31 cellular contexts compared by ENCODE assay signal in the genomic region with DNA sequence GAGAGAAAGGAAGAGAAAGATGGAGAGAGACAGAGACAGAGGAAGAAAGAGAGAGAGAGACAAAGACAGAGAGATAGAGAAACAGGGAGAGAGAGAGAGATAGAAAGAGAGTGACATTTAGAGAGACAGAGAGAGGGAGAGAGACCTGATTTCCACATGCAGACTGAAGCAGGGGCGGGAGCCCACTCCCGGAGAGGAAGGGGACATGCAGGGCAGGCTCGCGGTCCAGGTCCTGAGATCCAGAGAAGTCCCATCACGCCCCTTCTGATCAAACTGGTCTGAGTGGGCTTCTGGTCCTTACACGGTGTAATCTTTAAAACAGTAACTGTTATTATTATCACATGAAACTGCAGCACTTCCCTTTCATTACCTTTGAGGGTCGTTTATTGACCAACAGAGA.
"Had no signal": no experiment of that assay in that cellular context is flagged by ENCODE, and none has a peak within 500 bp of the region (broad histone marks: within the 10 kb centered on the region; RNA-seq: fewer than 3 reads in every experiment).

No MANE protein-coding gene starts in this region.

- H3K36me3 Mint-ChIP-seq: activated CD4-positive, alpha-beta memory T cell treated with anti-CD3 and anti-CD28 coated beads for 36 hours; activated naive CD4-positive, alpha-beta T cell treated with anti-CD3 and anti-CD28 coated beads, Interleukin-2, amount 50 U/mL, for 72 hours had no signal

- H3K27ac Mint-ChIP-seq: activated B cell treated with CpG ODN at 0.5 μM for 24 hours; activated CD4-positive, alpha-beta memory T cell treated with anti-CD3 and anti-CD28 coated beads for 36 hours; activated naive CD4-positive, alpha-beta T cell treated with anti-CD3 and anti-CD28 coated beads for 36 hours; activated naive CD4-positive, alpha-beta T cell treated with anti-CD3 and anti-CD28 coated beads, Interleukin-2, amount 50 U/mL, for 72 hours; activated T-helper 1 cell treated with anti-CD3 and anti-CD28 coated beads, Interleukin-12 subunit alpha, Interleukin-12 subunit beta, Interleukin-2, Interleukin-4 antibody, amounts not matched to agents 30 ng/mL and 10 ng/mL and 1 ng/mL, durations not matched to agents 14 hours and 24 hours and 36 hours had no signal

- H3K9me3 Mint-ChIP-seq: activated B cell treated with CpG ODN at 0.5 μM for 24 hours; activated CD4-positive, alpha-beta memory T cell treated with anti-CD3 and anti-CD28 coated beads for 36 hours; activated naive CD4-positive, alpha-beta T cell treated with anti-CD3 and anti-CD28 coated beads for 36 hours; activated naive CD4-positive, alpha-beta T cell treated with anti-CD3 and anti-CD28 coated beads, Interleukin-2, amount 50 U/mL, for 72 hours; activated T-cell treated with anti-CD3 and anti-CD28 coated beads, Interleukin-2, amount 50 U/mL, for 4 hours; activated T-helper 1 cell treated with anti-CD3 and anti-CD28 coated beads, Interleukin-12 subunit alpha, Interleukin-12 subunit beta, Interleukin-2, Interleukin-4 antibody, amounts not matched to agents 30 ng/mL and 10 ng/mL and 1 ng/mL, durations not matched to agents 14 hours and 24 hours and 36 hours had no signal

- H3K4me3 Mint-ChIP-seq: activated B cell treated with CpG ODN at 0.5 μM for 24 hours; activated CD4-positive, alpha-beta memory T cell treated with anti-CD3 and anti-CD28 coated beads for 36 hours; activated naive CD4-positive, alpha-beta T cell treated with anti-CD3 and anti-CD28 coated beads for 36 hours; activated T-cell treated with anti-CD3 and anti-CD28 coated beads, Interleukin-2, amount 50 U/mL, for 4 hours; activated T-helper 1 cell treated with anti-CD3 and anti-CD28 coated beads, Interleukin-12 subunit alpha, Interleukin-12 subunit beta, Interleukin-2, Interleukin-4 antibody, amounts not matched to agents 30 ng/mL and 10 ng/mL and 1 ng/mL, durations not matched to agents 14 hours and 24 hours and 36 hours had no signal

- H3K4me1 Mint-ChIP-seq: activated B cell treated with CpG ODN at 0.5 μM for 24 hours had no signal

- DNase-seq: activated B cell treated with CpG ODN at 0.5 μM for 24 hours; activated CD4-positive, alpha-beta memory T cell treated with anti-CD3 and anti-CD28 coated beads for 36 hours; activated CD4-positive, alpha-beta T cell treated with anti-CD3 and anti-CD28 coated beads for 4 hours; activated CD4-positive, alpha-beta T cell treated with anti-CD3 and anti-CD28 coated beads, Interleukin-2, amount 50 U/mL, for 1 hour; activated CD4-positive, CD25-positive, alpha-beta regulatory T cell treated with anti-CD3 and anti-CD28 coated beads, Interleukin-2, amount 50 U/mL, for 72 hours; activated gamma-delta T cell treated with Interleukin-2 at 50 U/mL for 16 hours; activated naive CD4-positive, alpha-beta T cell treated with anti-CD3 and anti-CD28 coated beads for 36 hours; activated T-cell treated with anti-CD3 and anti-CD28 coated beads for 4 hours; activated T-cell treated with anti-CD3 and anti-CD28 coated beads, Interleukin-2, amount 50 U/mL, for 4 hours; adrenal gland; body of pancreas; Kasumi-1; KG1; MG63; NCI-H1048; NCI-H1436 treated with DMSO at 0.1 percent for 48 hours; NCI-H1694 treated with DMSO at 0.1 percent for 48 hours; NCI-H2029; NCI-H510A; NCI-H526; NCI-H748 treated with DMSO at 0.1 percent for 48 hours; NK-92 treated with Interleukin-12 subunit alpha and Interleukin-12 subunit beta, amount 100 ng/mL, for 24 hours; PC-3; Peyer's patch; Right ventricle myocardium superior; SW 1271; T-helper 1 cell; T-helper 2 cell; T-helper 9 cell had no signal

- ATAC-seq: activated naive CD4-positive, alpha-beta T cell treated with anti-CD3 and anti-CD28 coated beads, Interleukin-2, amount 50 U/mL, for 72 hours; activated T-cell treated with anti-CD3 and anti-CD28 coated beads, Interleukin-2, amount 50 U/mL, for 4 hours; body of pancreas; PC-3 had no signal
